1 cellular context compared by ENCODE assay signal in the genomic region with DNA sequence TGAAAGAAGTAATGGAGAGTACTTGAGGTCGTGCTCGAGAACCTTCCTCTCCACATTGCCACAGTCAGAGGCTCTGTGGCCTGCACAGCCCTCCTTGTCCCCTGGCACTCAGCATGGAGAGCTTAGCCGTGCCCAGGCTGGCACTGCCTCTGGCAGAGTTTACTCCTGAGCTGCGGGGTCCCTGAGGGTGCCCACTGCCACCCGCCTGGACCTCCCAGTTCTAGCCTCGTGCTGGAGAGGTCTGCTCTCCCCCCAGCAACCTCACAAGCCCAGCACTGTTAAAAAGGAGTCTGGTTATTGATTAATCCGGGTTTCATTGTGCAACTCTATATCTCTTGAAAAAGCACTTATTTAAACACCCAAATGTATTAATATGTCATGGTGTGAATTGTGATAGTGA.
A peak's percentile ranks its signal among the peaks of the same experiment; 100 is the strongest.
TF ChIP-seq lines count a peak whose summit lies in the region.

No MANE protein-coding gene starts in this region.

TF ChIP-seq in HepG2, 621 proteins besides CTCF, POLR2A, EP300 and RAD21 (continued from another document and continues in another):
- TF ChIP-seq EHMT2 (IDR thresholded peaks at IDR 0.05; ENCODE audit: borderline replicate concordance, low read depth, low read length) (no peak), ZNF577 (CRISPR knock-in tag; IDR thresholded peaks at IDR 0.05; ENCODE audit: borderline replicate concordance, low read depth) (no peak), MXD4 (CRISPR knock-in tag; IDR thresholded peaks at IDR 0.05) (no peak), ZNF564 (CRISPR knock-in tag; IDR thresholded peaks at IDR 0.05) (no peak), MTA1 (CRISPR knock-in tag; IDR thresholded peaks at IDR 0.05; ENCODE audit: borderline replicate concordance) (peak; percentile 45; the same call in 1 of the 2 replicates), GATAD2A (CRISPR knock-in tag; IDR thresholded peaks at IDR 0.05) (peak; percentile 72), NFATC3 (CRISPR knock-in tag; IDR thresholded peaks at IDR 0.05) (no peak), CREB1 (IDR thresholded peaks at IDR 0.05) (no peak), CREB1 (CRISPR knock-in tag; IDR thresholded peaks at IDR 0.05) (0 out of 2 replicates have a peak, but pooled peaks have one; percentile 20), KDM1A (CRISPR knock-in tag; IDR thresholded peaks at IDR 0.05) (no peak), MYC (CRISPR knock-in tag; IDR thresholded peaks at IDR 0.05; ENCODE audit: borderline replicate concordance) (peak; percentile 45; the same call in 1 of the 2 replicates), NFKBIZ (CRISPR knock-in tag; IDR thresholded peaks at IDR 0.05) (no peak), NRL (CRISPR knock-in tag; IDR thresholded peaks at IDR 0.05; ENCODE audit: borderline replicate concordance) (0 out of 2 replicates have a peak, but pooled peaks have one; percentile 50), CREM (IDR thresholded peaks at IDR 0.05) (no peak), CREM (CRISPR knock-in tag; IDR thresholded peaks at IDR 0.05) (no peak), MAZ (IDR thresholded peaks at IDR 0.05; ENCODE audit: borderline replicate concordance, low read depth, low read length) (no peak), MAZ (CRISPR knock-in tag; IDR thresholded peaks at IDR 0.05; ENCODE audit: low read depth) (no peak), HOXA5 (CRISPR knock-in tag; IDR thresholded peaks at IDR 0.05) (no peak), ZNF777 (CRISPR knock-in tag; IDR thresholded peaks at IDR 0.05) (no peak), KLF15 (CRISPR knock-in tag; IDR thresholded peaks at IDR 0.05; ENCODE audit: borderline replicate concordance) (no peak), YEATS2 (CRISPR knock-in tag; IDR thresholded peaks at IDR 0.05; ENCODE audit: borderline replicate concordance) (no peak), NAIF1 (CRISPR knock-in tag; IDR thresholded peaks at IDR 0.05; ENCODE audit: borderline replicate concordance) (no peak), ZBTB3 (CRISPR knock-in tag; IDR thresholded peaks at IDR 0.05; ENCODE audit: borderline replicate concordance, low read depth) (0 out of 2 replicates have a peak, but pooled peaks have one; percentile 18), ZNF850 (CRISPR knock-in tag; conservative IDR thresholded peaks at IDR 0.05) (no peak), SCMH1 (CRISPR knock-in tag; IDR thresholded peaks at IDR 0.05; ENCODE audit: borderline replicate concordance) (no peak), CCAR2 (optimal IDR thresholded peaks at IDR 0.05; ENCODE audit: low read depth, low read length) (no peak), HOXA3 (CRISPR knock-in tag; IDR thresholded peaks at IDR 0.05) (peak; percentile 20; the same call in 1 of the 2 replicates), EED (CRISPR knock-in tag; IDR thresholded peaks at IDR 0.05) (no peak), ZNF563 (CRISPR knock-in tag; IDR thresholded peaks at IDR 0.05) (no peak), ZNF616 (CRISPR knock-in tag; IDR thresholded peaks at IDR 0.05; ENCODE audit: low read depth) (no peak), MAF1 (CRISPR knock-in tag; IDR thresholded peaks at IDR 0.05; ENCODE audit: borderline replicate concordance) (no peak), STAG1 (CRISPR knock-in tag; IDR thresholded peaks at IDR 0.05) (no peak), SRSF1 (optimal IDR thresholded peaks at IDR 0.05; ENCODE audit: low read depth, low read length) (no peak), SOX5 (CRISPR knock-in tag; IDR thresholded peaks at IDR 0.05; ENCODE audit: borderline replicate concordance) (peak; percentile 54; the same call in 1 of the 2 replicates), RBM22 (optimal IDR thresholded peaks at IDR 0.05; ENCODE audit: low read length) (peak; percentile 18), ZNF20 (CRISPR knock-in tag; IDR thresholded peaks at IDR 0.05) (no peak), ZNF331 (CRISPR knock-in tag; IDR thresholded peaks at IDR 0.05) (peak; percentile 23; the same call in 1 of the 2 replicates), SIX4 (CRISPR knock-in tag; IDR thresholded peaks at IDR 0.05) (no peak), ZNF121 (CRISPR knock-in tag; IDR thresholded peaks at IDR 0.05) (no peak), ARNT2 (CRISPR knock-in tag; IDR thresholded peaks at IDR 0.05; ENCODE audit: low read depth) (no peak)
- TF ChIP-seq, protein P1, sequence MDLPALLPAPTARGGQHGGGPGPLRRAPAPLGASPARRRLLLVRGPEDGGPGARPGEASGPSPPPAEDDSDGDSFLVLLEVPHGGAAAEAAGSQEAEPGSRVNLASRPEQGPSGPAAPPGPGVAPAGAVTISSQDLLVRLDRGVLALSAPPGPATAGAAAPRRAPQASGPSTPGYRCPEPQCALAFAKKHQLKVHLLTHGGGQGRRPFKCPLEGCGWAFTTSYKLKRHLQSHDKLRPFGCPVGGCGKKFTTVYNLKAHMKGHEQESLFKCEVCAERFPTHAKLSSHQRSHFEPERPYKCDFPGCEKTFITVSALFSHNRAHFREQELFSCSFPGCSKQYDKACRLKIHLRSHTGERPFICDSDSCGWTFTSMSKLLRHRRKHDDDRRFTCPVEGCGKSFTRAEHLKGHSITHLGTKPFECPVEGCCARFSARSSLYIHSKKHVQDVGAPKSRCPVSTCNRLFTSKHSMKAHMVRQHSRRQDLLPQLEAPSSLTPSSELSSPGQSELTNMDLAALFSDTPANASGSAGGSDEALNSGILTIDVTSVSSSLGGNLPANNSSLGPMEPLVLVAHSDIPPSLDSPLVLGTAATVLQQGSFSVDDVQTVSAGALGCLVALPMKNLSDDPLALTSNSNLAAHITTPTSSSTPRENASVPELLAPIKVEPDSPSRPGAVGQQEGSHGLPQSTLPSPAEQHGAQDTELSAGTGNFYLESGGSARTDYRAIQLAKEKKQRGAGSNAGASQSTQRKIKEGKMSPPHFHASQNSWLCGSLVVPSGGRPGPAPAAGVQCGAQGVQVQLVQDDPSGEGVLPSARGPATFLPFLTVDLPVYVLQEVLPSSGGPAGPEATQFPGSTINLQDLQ (CRISPR knock-in tag; IDR thresholded peaks at IDR 0.05): 0 out of 2 replicates have a peak, but pooled peaks have one; percentile 39
- TF ChIP-seq, protein P2, sequence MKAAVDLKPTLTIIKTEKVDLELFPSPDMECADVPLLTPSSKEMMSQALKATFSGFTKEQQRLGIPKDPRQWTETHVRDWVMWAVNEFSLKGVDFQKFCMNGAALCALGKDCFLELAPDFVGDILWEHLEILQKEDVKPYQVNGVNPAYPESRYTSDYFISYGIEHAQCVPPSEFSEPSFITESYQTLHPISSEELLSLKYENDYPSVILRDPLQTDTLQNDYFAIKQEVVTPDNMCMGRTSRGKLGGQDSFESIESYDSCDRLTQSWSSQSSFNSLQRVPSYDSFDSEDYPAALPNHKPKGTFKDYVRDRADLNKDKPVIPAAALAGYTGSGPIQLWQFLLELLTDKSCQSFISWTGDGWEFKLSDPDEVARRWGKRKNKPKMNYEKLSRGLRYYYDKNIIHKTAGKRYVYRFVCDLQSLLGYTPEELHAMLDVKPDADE (CRISPR knock-in tag; IDR thresholded peaks at IDR 0.05): no peak
- TF ChIP-seq, protein P3, sequence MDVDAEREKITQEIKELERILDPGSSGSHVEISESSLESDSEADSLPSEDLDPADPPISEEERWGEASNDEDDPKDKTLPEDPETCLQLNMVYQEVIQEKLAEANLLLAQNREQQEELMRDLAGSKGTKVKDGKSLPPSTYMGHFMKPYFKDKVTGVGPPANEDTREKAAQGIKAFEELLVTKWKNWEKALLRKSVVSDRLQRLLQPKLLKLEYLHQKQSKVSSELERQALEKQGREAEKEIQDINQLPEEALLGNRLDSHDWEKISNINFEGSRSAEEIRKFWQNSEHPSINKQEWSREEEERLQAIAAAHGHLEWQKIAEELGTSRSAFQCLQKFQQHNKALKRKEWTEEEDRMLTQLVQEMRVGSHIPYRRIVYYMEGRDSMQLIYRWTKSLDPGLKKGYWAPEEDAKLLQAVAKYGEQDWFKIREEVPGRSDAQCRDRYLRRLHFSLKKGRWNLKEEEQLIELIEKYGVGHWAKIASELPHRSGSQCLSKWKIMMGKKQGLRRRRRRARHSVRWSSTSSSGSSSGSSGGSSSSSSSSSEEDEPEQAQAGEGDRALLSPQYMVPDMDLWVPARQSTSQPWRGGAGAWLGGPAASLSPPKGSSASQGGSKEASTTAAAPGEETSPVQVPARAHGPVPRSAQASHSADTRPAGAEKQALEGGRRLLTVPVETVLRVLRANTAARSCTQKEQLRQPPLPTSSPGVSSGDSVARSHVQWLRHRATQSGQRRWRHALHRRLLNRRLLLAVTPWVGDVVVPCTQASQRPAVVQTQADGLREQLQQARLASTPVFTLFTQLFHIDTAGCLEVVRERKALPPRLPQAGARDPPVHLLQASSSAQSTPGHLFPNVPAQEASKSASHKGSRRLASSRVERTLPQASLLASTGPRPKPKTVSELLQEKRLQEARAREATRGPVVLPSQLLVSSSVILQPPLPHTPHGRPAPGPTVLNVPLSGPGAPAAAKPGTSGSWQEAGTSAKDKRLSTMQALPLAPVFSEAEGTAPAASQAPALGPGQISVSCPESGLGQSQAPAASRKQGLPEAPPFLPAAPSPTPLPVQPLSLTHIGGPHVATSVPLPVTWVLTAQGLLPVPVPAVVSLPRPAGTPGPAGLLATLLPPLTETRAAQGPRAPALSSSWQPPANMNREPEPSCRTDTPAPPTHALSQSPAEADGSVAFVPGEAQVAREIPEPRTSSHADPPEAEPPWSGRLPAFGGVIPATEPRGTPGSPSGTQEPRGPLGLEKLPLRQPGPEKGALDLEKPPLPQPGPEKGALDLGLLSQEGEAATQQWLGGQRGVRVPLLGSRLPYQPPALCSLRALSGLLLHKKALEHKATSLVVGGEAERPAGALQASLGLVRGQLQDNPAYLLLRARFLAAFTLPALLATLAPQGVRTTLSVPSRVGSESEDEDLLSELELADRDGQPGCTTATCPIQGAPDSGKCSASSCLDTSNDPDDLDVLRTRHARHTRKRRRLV (CRISPR knock-in tag; IDR thresholded peaks at IDR 0.05): no peak
- TF ChIP-seq, protein P4, sequence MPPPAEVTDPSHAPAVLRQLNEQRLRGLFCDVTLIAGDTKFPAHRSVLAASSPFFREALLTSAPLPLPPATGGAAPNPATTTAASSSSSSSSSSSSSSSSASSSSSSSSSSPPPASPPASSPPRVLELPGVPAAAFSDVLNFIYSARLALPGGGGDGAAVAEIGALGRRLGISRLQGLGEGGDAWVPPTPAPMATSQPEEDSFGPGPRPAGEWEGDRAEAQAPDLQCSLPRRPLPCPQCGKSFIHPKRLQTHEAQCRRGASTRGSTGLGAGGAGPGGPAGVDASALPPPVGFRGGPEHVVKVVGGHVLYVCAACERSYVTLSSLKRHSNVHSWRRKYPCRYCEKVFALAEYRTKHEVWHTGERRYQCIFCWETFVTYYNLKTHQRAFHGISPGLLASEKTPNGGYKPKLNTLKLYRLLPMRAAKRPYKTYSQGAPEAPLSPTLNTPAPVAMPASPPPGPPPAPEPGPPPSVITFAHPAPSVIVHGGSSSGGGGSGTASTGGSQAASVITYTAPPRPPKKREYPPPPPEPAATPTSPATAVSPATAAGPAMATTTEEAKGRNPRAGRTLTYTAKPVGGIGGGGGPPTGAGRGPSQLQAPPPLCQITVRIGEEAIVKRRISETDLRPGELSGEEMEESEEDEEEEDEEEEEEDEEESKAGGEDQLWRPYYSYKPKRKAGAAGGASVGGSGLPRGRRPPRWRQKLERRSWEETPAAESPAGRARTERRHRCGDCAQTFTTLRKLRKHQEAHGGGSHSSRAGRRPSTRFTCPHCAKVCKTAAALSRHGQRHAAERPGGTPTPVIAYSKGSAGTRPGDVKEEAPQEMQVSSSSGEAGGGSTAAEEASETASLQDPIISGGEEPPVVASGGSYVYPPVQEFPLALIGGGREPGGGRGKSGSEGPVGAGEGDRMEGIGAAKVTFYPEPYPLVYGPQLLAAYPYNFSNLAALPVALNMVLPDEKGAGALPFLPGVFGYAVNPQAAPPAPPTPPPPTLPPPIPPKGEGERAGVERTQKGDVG (CRISPR knock-in tag; IDR thresholded peaks at IDR 0.05; ENCODE audit: borderline replicate concordance): peak; percentile 58; the same call in 1 of the 2 replicates
- TF ChIP-seq, protein P5, sequence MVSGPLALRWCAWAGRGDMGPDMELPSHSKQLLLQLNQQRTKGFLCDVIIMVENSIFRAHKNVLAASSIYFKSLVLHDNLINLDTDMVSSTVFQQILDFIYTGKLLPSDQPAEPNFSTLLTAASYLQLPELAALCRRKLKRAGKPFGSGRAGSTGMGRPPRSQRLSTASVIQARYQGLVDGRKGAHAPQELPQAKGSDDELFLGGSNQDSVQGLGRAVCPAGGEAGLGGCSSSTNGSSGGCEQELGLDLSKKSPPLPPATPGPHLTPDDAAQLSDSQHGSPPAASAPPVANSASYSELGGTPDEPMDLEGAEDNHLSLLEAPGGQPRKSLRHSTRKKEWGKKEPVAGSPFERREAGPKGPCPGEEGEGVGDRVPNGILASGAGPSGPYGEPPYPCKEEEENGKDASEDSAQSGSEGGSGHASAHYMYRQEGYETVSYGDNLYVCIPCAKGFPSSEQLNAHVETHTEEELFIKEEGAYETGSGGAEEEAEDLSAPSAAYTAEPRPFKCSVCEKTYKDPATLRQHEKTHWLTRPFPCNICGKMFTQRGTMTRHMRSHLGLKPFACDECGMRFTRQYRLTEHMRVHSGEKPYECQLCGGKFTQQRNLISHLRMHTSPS (CRISPR knock-in tag; IDR thresholded peaks at IDR 0.05; ENCODE audit: low read depth): peak; percentile 78
- TF ChIP-seq, protein P6, sequence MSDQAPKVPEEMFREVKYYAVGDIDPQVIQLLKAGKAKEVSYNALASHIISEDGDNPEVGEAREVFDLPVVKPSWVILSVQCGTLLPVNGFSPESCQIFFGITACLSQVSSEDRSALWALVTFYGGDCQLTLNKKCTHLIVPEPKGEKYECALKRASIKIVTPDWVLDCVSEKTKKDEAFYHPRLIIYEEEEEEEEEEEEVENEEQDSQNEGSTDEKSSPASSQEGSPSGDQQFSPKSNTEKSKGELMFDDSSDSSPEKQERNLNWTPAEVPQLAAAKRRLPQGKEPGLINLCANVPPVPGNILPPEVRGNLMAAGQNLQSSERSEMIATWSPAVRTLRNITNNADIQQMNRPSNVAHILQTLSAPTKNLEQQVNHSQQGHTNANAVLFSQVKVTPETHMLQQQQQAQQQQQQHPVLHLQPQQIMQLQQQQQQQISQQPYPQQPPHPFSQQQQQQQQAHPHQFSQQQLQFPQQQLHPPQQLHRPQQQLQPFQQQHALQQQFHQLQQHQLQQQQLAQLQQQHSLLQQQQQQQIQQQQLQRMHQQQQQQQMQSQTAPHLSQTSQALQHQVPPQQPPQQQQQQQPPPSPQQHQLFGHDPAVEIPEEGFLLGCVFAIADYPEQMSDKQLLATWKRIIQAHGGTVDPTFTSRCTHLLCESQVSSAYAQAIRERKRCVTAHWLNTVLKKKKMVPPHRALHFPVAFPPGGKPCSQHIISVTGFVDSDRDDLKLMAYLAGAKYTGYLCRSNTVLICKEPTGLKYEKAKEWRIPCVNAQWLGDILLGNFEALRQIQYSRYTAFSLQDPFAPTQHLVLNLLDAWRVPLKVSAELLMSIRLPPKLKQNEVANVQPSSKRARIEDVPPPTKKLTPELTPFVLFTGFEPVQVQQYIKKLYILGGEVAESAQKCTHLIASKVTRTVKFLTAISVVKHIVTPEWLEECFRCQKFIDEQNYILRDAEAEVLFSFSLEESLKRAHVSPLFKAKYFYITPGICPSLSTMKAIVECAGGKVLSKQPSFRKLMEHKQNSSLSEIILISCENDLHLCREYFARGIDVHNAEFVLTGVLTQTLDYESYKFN (CRISPR knock-in tag; conservative IDR thresholded peaks at IDR 0.05): peak; percentile 43
- TF ChIP-seq, protein P7, sequence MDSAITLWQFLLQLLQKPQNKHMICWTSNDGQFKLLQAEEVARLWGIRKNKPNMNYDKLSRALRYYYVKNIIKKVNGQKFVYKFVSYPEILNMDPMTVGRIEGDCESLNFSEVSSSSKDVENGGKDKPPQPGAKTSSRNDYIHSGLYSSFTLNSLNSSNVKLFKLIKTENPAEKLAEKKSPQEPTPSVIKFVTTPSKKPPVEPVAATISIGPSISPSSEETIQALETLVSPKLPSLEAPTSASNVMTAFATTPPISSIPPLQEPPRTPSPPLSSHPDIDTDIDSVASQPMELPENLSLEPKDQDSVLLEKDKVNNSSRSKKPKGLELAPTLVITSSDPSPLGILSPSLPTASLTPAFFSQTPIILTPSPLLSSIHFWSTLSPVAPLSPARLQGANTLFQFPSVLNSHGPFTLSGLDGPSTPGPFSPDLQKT (CRISPR knock-in tag; IDR thresholded peaks at IDR 0.05; ENCODE audit: borderline replicate concordance): no peak
